ENCODE assay signal across 1 cellular context in genomic region chr1:12078575-12078937, GRCh38.
TF ChIP-seq lines count a peak whose summit lies in the region.

No MANE protein-coding gene starts in this region.

TF ChIP-seq in HepG2, 621 proteins besides CTCF, POLR2A, EP300 and RAD21:
- TF ChIP-seq ZNF207 (IDR thresholded peaks at IDR 0.05; ENCODE audit: borderline replicate concordance) (no peak), MAFK (conservative IDR thresholded peaks at IDR 0.05 in 1 of 2, IDR thresholded peaks at IDR 0.05 in 1 of 2; ENCODE audit: low read length in 2 of 2) (0 out of 4 replicates have a peak, but pooled peaks of 1 of the 2 experiments have one; percentile 4), NFIB (CRISPR knock-in tag; IDR thresholded peaks at IDR 0.05; ENCODE audit: borderline replicate concordance) (no peak), ZNF629 (CRISPR knock-in tag; conservative IDR thresholded peaks at IDR 0.05) (peak; percentile 72), CEBPB (IDR thresholded peaks at IDR 0.05; ENCODE audit: borderline replicate concordance, low read depth, low read length) (no peak)
- TF ChIP-seq, protein P1, sequence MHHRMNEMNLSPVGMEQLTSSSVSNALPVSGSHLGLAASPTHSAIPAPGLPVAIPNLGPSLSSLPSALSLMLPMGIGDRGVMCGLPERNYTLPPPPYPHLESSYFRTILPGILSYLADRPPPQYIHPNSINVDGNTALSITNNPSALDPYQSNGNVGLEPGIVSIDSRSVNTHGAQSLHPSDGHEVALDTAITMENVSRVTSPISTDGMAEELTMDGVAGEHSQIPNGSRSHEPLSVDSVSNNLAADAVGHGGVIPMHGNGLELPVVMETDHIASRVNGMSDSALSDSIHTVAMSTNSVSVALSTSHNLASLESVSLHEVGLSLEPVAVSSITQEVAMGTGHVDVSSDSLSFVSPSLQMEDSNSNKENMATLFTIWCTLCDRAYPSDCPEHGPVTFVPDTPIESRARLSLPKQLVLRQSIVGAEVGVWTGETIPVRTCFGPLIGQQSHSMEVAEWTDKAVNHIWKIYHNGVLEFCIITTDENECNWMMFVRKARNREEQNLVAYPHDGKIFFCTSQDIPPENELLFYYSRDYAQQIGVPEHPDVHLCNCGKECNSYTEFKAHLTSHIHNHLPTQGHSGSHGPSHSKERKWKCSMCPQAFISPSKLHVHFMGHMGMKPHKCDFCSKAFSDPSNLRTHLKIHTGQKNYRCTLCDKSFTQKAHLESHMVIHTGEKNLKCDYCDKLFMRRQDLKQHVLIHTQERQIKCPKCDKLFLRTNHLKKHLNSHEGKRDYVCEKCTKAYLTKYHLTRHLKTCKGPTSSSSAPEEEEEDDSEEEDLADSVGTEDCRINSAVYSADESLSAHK (CRISPR knock-in tag; IDR thresholded peaks at IDR 0.05; ENCODE audit: borderline replicate concordance) = no peak
